ENCODE assay signal across 17 cellular contexts in genomic region chr18:2338601-2339000, GRCh38.
"Had no signal": no experiment of that assay in that cellular context is flagged by ENCODE, and none has a peak within 500 bp of the region (broad histone marks: within the 10 kb centered on the region; RNA-seq: fewer than 3 reads in every experiment).

No MANE protein-coding gene starts in this region.

- H3K27me3 ChIP-seq: sigmoid colon, spleen had no signal

- FAIRE-seq: endothelial cell of umbilical vein had no signal

- H3K36me3 ChIP-seq: sigmoid colon, spleen, thoracic aorta, WERI-Rb-1 had no signal

- H3K9me3 ChIP-seq: sigmoid colon, spleen, thoracic aorta had no signal

- DNase-seq: activated CD4-positive, alpha-beta memory T cell treated with anti-CD3 and anti-CD28 coated beads, Interleukin-2, amount 10 ng/mL, durations not matched to agents 7 days and 5 days; activated effector memory CD4-positive, alpha-beta T cell treated with Interleukin-2 at 50 U/mL for 16 hours; activated T-cell treated with anti-CD3 and anti-CD28 coated beads, Interleukin-2, amount 50 U/mL, for 4 hours; cortex of kidney; effector CD4-positive, alpha-beta T cell; foreskin fibroblast; hippocampal formation; left ventricle myocardium superior; mesenchymal stem cell; naive thymus-derived CD8-positive, alpha-beta T cell; sigmoid colon; spleen; stimulated activated CD4-positive, alpha-beta T cell treated with anti-CD3 and anti-CD28 coated beads, Interleukin-1b, Interleukin-23, amount 100 ng/mL, for 48 hours; WERI-Rb-1 had no signal

- H3K4me1 ChIP-seq: parathyroid adenoma, sigmoid colon, spleen had no signal

- H3K4me3 ChIP-seq: sigmoid colon, spleen, thoracic aorta had no signal
